ENCODE assay signal across 8 cellular contexts in genomic region chr6:7139835-7140470, GRCh38. TPM values are rescaled to one million over a fixed set of nuclear protein-coding genes. Genes with fewer than 3 reads are reported as not detected.
A peak's percentile ranks its signal among the peaks of the same experiment; 100 is the strongest.
DNase-seq lines count a peak whose midpoint lies in the region; ATAC-seq and TF ChIP-seq lines count a peak whose summit lies in the region.

No MANE protein-coding gene starts in this region.

- no peaks in the 10 kb centered on the region for H3K9me3 Mint-ChIP-seq in activated T-cell treated with anti-CD3 and anti-CD28 coated beads, Interleukin-2, amount 50 U/mL, for 72 hours
- no peaks in the 10 kb centered on the region for H3K9me3 Mint-ChIP-seq in activated CD8-positive, alpha-beta T cell treated with anti-CD3 and anti-CD28 coated beads, Interleukin-2, amount 10 ng/mL, durations not matched to agents 7 days and 5 days (ENCODE audit: insufficient read depth)

- CTCF ChIA-PET in activated CD8-positive, alpha-beta T cell treated with anti-CD3 and anti-CD28 coated beads, Interleukin-2, amount 10 ng/mL, durations not matched to agents 7 days and 5 days (lab: Charles Lee) = interaction anchor here (0.6 kb wide), 1 partner anchor 29 kb away, joined by 3 read pairs; no protein-coding TSS in a partner anchor

- H3K4me3 Mint-ChIP-seq in activated T-cell treated with anti-CD3 and anti-CD28 coated beads, Interleukin-2, amount 50 U/mL, for 72 hours = peak overlapping the region; percentile 81 to 87
- H3K4me3 Mint-ChIP-seq in activated CD8-positive, alpha-beta T cell treated with anti-CD3 and anti-CD28 coated beads, Interleukin-2, amount 10 ng/mL, durations not matched to agents 7 days and 5 days = peak overlapping the region; percentile 77

- TF ChIP-seq POLR2A in tibial nerve (IDR thresholded peaks at IDR 0.05) = no peak

- H3K27me3 Mint-ChIP-seq in activated T-cell treated with anti-CD3 and anti-CD28 coated beads, Interleukin-2, amount 50 U/mL, for 72 hours (ENCODE audit: low read depth) = no peaks in the 10 kb centered on the region
- H3K27me3 Mint-ChIP-seq in activated CD8-positive, alpha-beta T cell treated with anti-CD3 and anti-CD28 coated beads, Interleukin-2, amount 10 ng/mL, durations not matched to agents 7 days and 5 days (ENCODE audit: low read depth) = no peaks in the 10 kb centered on the region

- peak overlapping the region; percentile 72 for H3K27ac Mint-ChIP-seq in activated T-cell treated with anti-CD3 and anti-CD28 coated beads, Interleukin-2, amount 50 U/mL, for 72 hours
- no peak overlapping the region for H3K27ac Mint-ChIP-seq in activated CD8-positive, alpha-beta T cell treated with anti-CD3 and anti-CD28 coated beads, Interleukin-2, amount 10 ng/mL, durations not matched to agents 7 days and 5 days

- H3K36me3 ChIP-seq in left lung = no peaks in the 10 kb centered on the region
- H3K36me3 ChIP-seq in tibial nerve = no peaks in the 10 kb centered on the region

- no peak for ATAC-seq in activated T-cell treated with anti-CD3 and anti-CD28 coated beads, Interleukin-2, amount 50 U/mL, for 72 hours (replicated peaks in 1 of 2)
- no peak for ATAC-seq in activated CD8-positive, alpha-beta T cell treated with anti-CD3 and anti-CD28 coated beads, Interleukin-2, amount 10 ng/mL, durations not matched to agents 7 days and 5 days
- ATAC-seq in left lung (no peak), HG02840 (IDR thresholded peaks at IDR 0.05; ENCODE audit: low FRiP score, unreplicated experiment) (no peak)

- no peak for DNase-seq in activated T-cell treated with anti-CD3 and anti-CD28 coated beads, Interleukin-2, amount 50 U/mL, for 72 hours
- DNase-seq in activated T-cell treated with anti-CD3 and anti-CD28 coated beads for 4 hours = no peak
- DNase-seq in activated CD8-positive, alpha-beta T cell treated with anti-CD3 and anti-CD28 coated beads, Interleukin-2, amount 10 ng/mL, durations not matched to agents 7 days and 5 days = no peak
- DNase-seq in left lung = no peak
- DNase-seq in tibial nerve (ENCODE audit: low spot score in 2 of 2) = no peak
- no peak for DNase-seq in D341Med (ENCODE audit: low spot score)
- DNase-seq in DMS79 treated with DMSO at 0.1 percent for 48 hours (lab: John Stamatoyannopoulos, UW) = no peak

- TF ChIP-seq CTCF in left lung (IDR thresholded peaks at IDR 0.05) = no peak
- TF ChIP-seq CTCF in tibial nerve (IDR thresholded peaks at IDR 0.05) = no peak

- POLR2A ChIA-PET in activated CD8-positive, alpha-beta T cell treated with anti-CD3 and anti-CD28 coated beads, Interleukin-2, amount 10 ng/mL, durations not matched to agents 7 days and 5 days (lab: Charles Lee) = interaction anchor here (0.8 to 1.4 kb wide), 2 partner anchors 31 to 32 kb away, joined by 3 to 4 read pairs; partner anchors contain the start of gene RREB1

- no peaks in the 10 kb centered on the region for H3K27me3 ChIP-seq in left lung
- H3K27me3 ChIP-seq in tibial nerve = no peaks in the 10 kb centered on the region

- intact Hi-C loops in left lung (cut with DNase I) = loop anchor here in 1 of 2 donors (10.0 kb wide), 1 partner anchor 635 kb away; no protein-coding TSS in a partner anchor

- H3K9me3 ChIP-seq in left lung (no peaks in the 10 kb centered on the region), tibial nerve (no peaks in the 10 kb centered on the region)

- H3K27ac ChIP-seq in left lung = peak overlapping the region; percentile 96 to 97
- H3K27ac ChIP-seq in tibial nerve = peak overlapping the region in 3 of 4 donors; percentile 96 to 99 (median 97)

- H3K36me3 Mint-ChIP-seq in activated T-cell treated with anti-CD3 and anti-CD28 coated beads, Interleukin-2, amount 50 U/mL, for 72 hours (ENCODE audit: insufficient read depth in 2 of 2) = no peaks in the 10 kb centered on the region
- no peaks in the 10 kb centered on the region for H3K36me3 Mint-ChIP-seq in activated CD8-positive, alpha-beta T cell treated with anti-CD3 and anti-CD28 coated beads, Interleukin-2, amount 10 ng/mL, durations not matched to agents 7 days and 5 days (ENCODE audit: low read depth)

- TF ChIP-seq EP300 in tibial nerve (IDR thresholded peaks at IDR 0.05) = no peak

- peaks cover 30 to 85% of the 10 kb centered on the region in 2 donors for H3K4me1 ChIP-seq in left lung
- H3K4me1 ChIP-seq in tibial nerve = peaks cover 0 to 73% (median 43%) of the 10 kb centered on the region in 4 donors

- peak overlapping the region in 1 of 2 donors; percentile 60 for H3K4me3 ChIP-seq in left lung
- H3K4me3 ChIP-seq in tibial nerve = peak overlapping the region in 2 of 4 donors; percentile 65 to 70

- 83 to 89% methylated on average over 7 of the region's 7 CpGs for WGBS in tibial nerve, 2 donors

- peaks cover 89% of the 10 kb centered on the region for H3K4me1 Mint-ChIP-seq in activated T-cell treated with anti-CD3 and anti-CD28 coated beads, Interleukin-2, amount 50 U/mL, for 72 hours (ENCODE audit: low read depth)
- H3K4me1 Mint-ChIP-seq in activated CD8-positive, alpha-beta T cell treated with anti-CD3 and anti-CD28 coated beads, Interleukin-2, amount 10 ng/mL, durations not matched to agents 7 days and 5 days (ENCODE audit: low read depth) = peaks cover 69% of the 10 kb centered on the region

RNA-seq across cellular contexts. Expression of gene RREB1, which starts 32.2 kb away (rescaled TPM):
- 10 to 100 TPM; 16.0 to 16.4 TPM for total RNA-seq in activated T-cell treated with anti-CD3 and anti-CD28 coated beads, Interleukin-2, amount 50 U/mL, for 72 hours
- 10 to 100 TPM; 27.5 to 29.0 TPM for total RNA-seq in activated CD8-positive, alpha-beta T cell treated with anti-CD3 and anti-CD28 coated beads, Interleukin-2, amount 10 ng/mL, durations not matched to agents 7 days and 5 days
- total RNA-seq in left lung = 10 to 100 TPM; 49.3 to 54.0 TPM
- 10 to 100 TPM; 32.3 to 61.5 (median 36.3) TPM for total RNA-seq in tibial nerve
